Comparison of ENCODE assay signal across 8 cellular contexts in the genomic region with DNA sequence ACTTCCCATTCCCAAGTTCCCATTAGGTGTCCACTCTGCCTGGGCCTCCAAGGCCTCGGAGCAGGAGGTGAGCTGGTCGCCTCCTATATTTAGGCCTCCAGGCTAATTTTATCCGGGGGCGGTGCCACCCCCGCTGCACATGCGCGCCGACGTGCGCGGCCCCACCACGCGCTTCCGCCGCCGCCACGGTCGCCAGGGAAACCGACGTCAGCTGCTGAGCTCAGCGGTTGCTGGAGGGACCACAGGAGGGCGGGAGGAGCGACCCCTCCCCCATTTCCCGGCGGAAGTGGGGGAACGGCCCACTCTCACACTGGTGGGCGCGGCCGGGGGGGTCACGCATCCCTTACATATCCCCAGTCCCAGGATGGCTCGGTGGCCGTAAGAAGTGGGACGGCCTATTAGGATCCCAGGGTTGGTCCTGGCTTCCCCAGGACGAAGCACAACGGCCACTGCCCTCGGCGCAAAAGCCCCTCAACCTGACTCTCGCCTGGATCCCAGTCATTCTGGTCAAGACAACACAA. TPM values are rescaled to one million over a fixed set of nuclear protein-coding genes. Genes with fewer than 3 reads are reported as not detected.
A peak's percentile ranks its signal among the peaks of the same experiment; 100 is the strongest.
DNase-seq lines count a peak whose midpoint lies in the region; ATAC-seq, FAIRE-seq and TF ChIP-seq lines count a peak whose summit lies in the region.

No MANE protein-coding gene starts in this region.

- peak overlapping the region; percentile 92 for H3K27ac Mint-ChIP-seq in endodermal cell

- H3K9ac ChIP-seq in endodermal cell (ENCODE audit: extremely low read depth, low read length, poor library complexity, severe bottlenecking), result peak overlapping the region; percentile 80

- WGBS in endodermal cell (ENCODE audit: insufficient coverage in 1 of 2, insufficient read length in 1 of 2), 2 experiments, result 2 to 4% methylated on average over 18 to 38 of the region's 38 CpGs
- WGBS in mesodermal cell (ENCODE audit: insufficient coverage in 2 of 2), 2 experiments, result 1% methylated on average over 18 to 38 of the region's 38 CpGs

- H3K4me1 ChIP-seq in endodermal cell (ENCODE audit: control insufficient read depth, insufficient read depth, low read length) (peaks cover 6% of the 10 kb centered on the region), mesodermal cell (ENCODE audit: control insufficient read depth, insufficient read depth, low read length, poor library complexity, severe bottlenecking) (peaks cover 31% of the 10 kb centered on the region)

- peaks cover 11% of the 10 kb centered on the region for H3K4me1 Mint-ChIP-seq in endodermal cell

- H3K4me3 ChIP-seq in endodermal cell (ENCODE audit: low read length), result peak overlapping the region; percentile 93
- peak overlapping the region; percentile 70 for H3K4me3 ChIP-seq in mesodermal cell (ENCODE audit: extremely low read depth, insufficient read depth, low read length, poor library complexity, severe bottlenecking)

- peak; percentile 95 for FAIRE-seq in GM12891 (lab: Jason Lieb, UNC)

- H3K27ac ChIP-seq in endodermal cell (ENCODE audit: low read depth, low read length), result peak overlapping the region; percentile 76
- H3K27ac ChIP-seq in mesodermal cell (ENCODE audit: low read depth, low read length, severe bottlenecking), result peak overlapping the region; percentile 89

- H3K27me3 ChIP-seq in endodermal cell (ENCODE audit: control insufficient read depth, insufficient read depth, low read length, poor library complexity, severe bottlenecking), result no peaks in the 10 kb centered on the region

- peaks cover 27% of the 10 kb centered on the region for H3K36me3 Mint-ChIP-seq in endodermal cell (ENCODE audit: low read depth)

- no peaks in the 10 kb centered on the region for H3K27me3 Mint-ChIP-seq in endodermal cell (ENCODE audit: insufficient read depth)

- no peaks in the 10 kb centered on the region for H3K9me3 Mint-ChIP-seq in endodermal cell

- no peak for TF ChIP-seq CTCF in endodermal cell (conservative IDR thresholded peaks at IDR 0.05)

- H3K9me3 ChIP-seq in endodermal cell (ENCODE audit: control insufficient read depth, low read length) (no peaks in the 10 kb centered on the region), mesodermal cell (ENCODE audit: control insufficient read depth, low read length) (no peaks in the 10 kb centered on the region)

- DNase-seq in GM12891 (ENCODE audit: insufficient read length, low spot score) (peak; percentile 82), NCI-H774 (lab: John Stamatoyannopoulos, UW) (peak; percentile 33), endodermal cell (peak; percentile 90), HPDE6-E6E7 (ENCODE audit: extremely low spot score) (no peak)
- DNase-seq in activated CD8-positive, alpha-beta memory T cell treated with anti-CD3 and anti-CD28 coated beads, Interleukin-2, amount 50 U/mL, for 4 hours, result peak; percentile 92
- peak; percentile 88 for DNase-seq in stimulated activated CD8-positive, alpha-beta memory T cell treated with anti-CD3 and anti-CD28 coated beads, Interleukin-12 subunit alpha, Interleukin-12 subunit beta, amount 100 ng/mL, for 4 hours (ENCODE audit: low read depth)

- H3K4me3 Mint-ChIP-seq in endodermal cell, result no peak overlapping the region

- peaks cover 41% of the 10 kb centered on the region for H3K36me3 ChIP-seq in endodermal cell (ENCODE audit: control insufficient read depth, insufficient read depth, low read length)
- peaks cover 42% of the 10 kb centered on the region for H3K36me3 ChIP-seq in mesodermal cell (ENCODE audit: control insufficient read depth, insufficient read depth, low read length)

- TF ChIP-seq POLR2A in GM12891 (IDR thresholded peaks at IDR 0.05; ENCODE audit: low read depth, low read length), result peak; percentile 28; the same call in 1 of the 2 replicates

- ATAC-seq in HG02852 (IDR thresholded peaks at IDR 0.05; ENCODE audit: unreplicated experiment), result peak; percentile 45

TF ChIP-seq in GM12891, 5 proteins besides CTCF, POLR2A, EP300 and RAD21:
- no peak for TF ChIP-seq PAX5 (IDR thresholded peaks at IDR 0.05; ENCODE audit: insufficient read depth, low read length, severe bottlenecking)
- peak; percentile 29; the same call in 1 of the 2 replicates for TF ChIP-seq SPI1 (IDR thresholded peaks at IDR 0.05; ENCODE audit: low read depth, low read length)
- TF ChIP-seq TAF1 (IDR thresholded peaks at IDR 0.05; ENCODE audit: low read depth, low read length), result no peak
- TF ChIP-seq POLR2AphosphoS5 (IDR thresholded peaks at IDR 0.05; ENCODE audit: low read depth, low read length), result peak; percentile 17
- no peak for TF ChIP-seq POU2F2 (IDR thresholded peaks at IDR 0.05; ENCODE audit: low read depth, low read length)

RNA-seq across cellular contexts. Expression of a gene that starts 1.0 kb away (rescaled TPM):
- 17.1 TPM for polyA plus RNA-seq in GM12891 (2012; ENCODE audit: low read depth, missing spikeins)
- total RNA-seq in endodermal cell, result 10 to 100 TPM; 38.3 to 53.7 TPM
- polyA plus RNA-seq in endodermal cell (2013, experiment 1 of 2), result 24.2 TPM
- 19.0 TPM for polyA plus RNA-seq in endodermal cell (2013, experiment 2 of 2)
- polyA plus RNA-seq in mesodermal cell (2013, experiment 1 of 2), result 34.6 TPM
- polyA plus RNA-seq in mesodermal cell (2013, experiment 2 of 2), result 26.0 TPM

RNA-seq across cellular contexts. Expression of a gene that starts 11.6 kb away (rescaled TPM):
- 40.0 TPM for polyA plus RNA-seq in GM12891 (2012; ENCODE audit: low read depth, missing spikeins)
- 10 to 100 TPM; 32.1 to 32.2 TPM for total RNA-seq in endodermal cell
- 57.3 TPM for polyA plus RNA-seq in endodermal cell (2013, experiment 1 of 2)
- 46.3 TPM for polyA plus RNA-seq in endodermal cell (2013, experiment 2 of 2)
- polyA plus RNA-seq in mesodermal cell (2013, experiment 1 of 2), result 30.2 TPM
- 27.0 TPM for polyA plus RNA-seq in mesodermal cell (2013, experiment 2 of 2)

RNA-seq across cellular contexts. Expression of a gene that starts 25.0 kb away (rescaled TPM):
- 14.7 TPM for polyA plus RNA-seq in GM12891 (2012; ENCODE audit: low read depth, missing spikeins)
- 10 to 100 TPM; 26.2 to 27.7 TPM for total RNA-seq in endodermal cell
- 79.3 TPM for polyA plus RNA-seq in endodermal cell (2013, experiment 1 of 2)
- polyA plus RNA-seq in endodermal cell (2013, experiment 2 of 2), result 69.1 TPM
- polyA plus RNA-seq in mesodermal cell (2013, experiment 1 of 2), result 36.8 TPM
- 40.6 TPM for polyA plus RNA-seq in mesodermal cell (2013, experiment 2 of 2)

RNA-seq across cellular contexts. Expression of a gene that starts 27.3 kb away (rescaled TPM):
- 0.39 TPM for polyA plus RNA-seq in GM12891 (2012; ENCODE audit: low read depth, missing spikeins)
- total RNA-seq in endodermal cell, result 1 to 10 TPM in 1 of 2 donors, under 1 TPM in 1; 0.40 to 2.2 TPM
- polyA plus RNA-seq in endodermal cell (2013, experiment 1 of 2), result 0.89 TPM
- polyA plus RNA-seq in endodermal cell (2013, experiment 2 of 2), result 0.87 TPM
- 0.85 TPM for polyA plus RNA-seq in mesodermal cell (2013, experiment 1 of 2)
- 0.25 TPM for polyA plus RNA-seq in mesodermal cell (2013, experiment 2 of 2)

RNA-seq across cellular contexts. Expression of a gene that starts 32.9 kb away (rescaled TPM):
- not detected for polyA plus RNA-seq in GM12891 (2012; ENCODE audit: low read depth, missing spikeins)
- total RNA-seq in endodermal cell, result under 1 TPM; 0.13 to 0.49 TPM
- not detected for polyA plus RNA-seq in endodermal cell (2013, experiment 1 of 2)
- polyA plus RNA-seq in endodermal cell (2013, experiment 2 of 2), result not detected
- polyA plus RNA-seq in mesodermal cell (2013, experiment 1 of 2), result not detected
- polyA plus RNA-seq in mesodermal cell (2013, experiment 2 of 2), result not detected
